In the genomic region with DNA sequence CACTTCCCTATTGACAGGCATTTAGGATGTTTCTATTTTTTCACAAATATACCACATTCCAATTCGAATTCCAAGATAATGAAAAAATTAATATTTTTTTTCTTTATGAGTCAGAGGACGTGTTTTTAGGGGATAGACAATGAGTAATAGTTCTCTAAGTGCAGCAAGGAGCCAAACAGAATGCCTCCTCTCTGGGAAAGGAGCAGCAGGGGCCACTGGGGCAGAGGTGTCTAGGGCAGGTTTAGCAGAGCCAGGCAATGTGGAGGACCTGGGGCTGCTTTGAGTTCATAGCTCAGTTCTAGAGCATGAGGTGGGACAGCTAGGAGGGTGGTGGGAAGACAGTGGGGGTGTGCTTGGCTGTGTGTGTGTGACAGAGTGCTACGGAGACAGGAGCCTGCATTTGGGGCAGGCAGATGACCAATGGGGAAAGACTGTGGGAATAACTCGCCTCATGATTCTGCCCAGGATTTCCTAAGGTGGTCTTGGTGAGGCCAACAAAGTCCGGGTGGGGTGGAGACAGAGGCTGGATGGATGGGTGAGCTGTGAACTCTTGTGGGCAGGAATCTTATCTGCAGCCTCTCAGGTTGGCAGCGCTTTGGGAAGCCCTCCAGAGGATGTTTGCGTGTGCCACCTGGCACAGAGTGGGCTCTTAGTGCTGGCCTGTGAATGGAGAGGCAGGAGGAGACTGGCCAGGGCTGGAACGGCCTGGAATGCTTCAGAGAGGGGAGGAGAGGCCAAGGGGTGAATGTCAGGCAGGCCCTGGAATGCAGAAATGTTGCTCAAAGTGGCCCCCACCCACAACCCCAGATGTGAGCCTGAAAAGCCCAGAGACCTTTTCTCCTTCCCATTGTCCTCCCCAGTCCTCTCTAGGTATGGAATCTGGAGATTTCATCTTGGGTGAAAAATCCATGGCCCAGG, we compare ENCODE assay signal across 10 cellular contexts. TPM values are rescaled to one million over a fixed set of nuclear protein-coding genes. Genes with fewer than 3 reads are reported as not detected.
A peak's percentile ranks its signal among the peaks of the same experiment; 100 is the strongest.
DNase-seq lines count a peak whose midpoint lies in the region; ATAC-seq, FAIRE-seq and TF ChIP-seq lines count a peak whose summit lies in the region.
"Had no signal": no experiment of that assay in that cellular context is flagged by ENCODE, and none has a peak within 500 bp of the region (broad histone marks: within the 10 kb centered on the region; RNA-seq: fewer than 3 reads in every experiment).

No MANE protein-coding gene starts in this region.

- H3K27ac ChIP-seq in HCT116 (ENCODE audit: low read depth, low read length) (peak overlapping the region; percentile 56), astrocyte (ENCODE audit: low read depth, low read length) (peak overlapping the region; percentile 96), right cardiac atrium (ENCODE audit: low read length) (no peak overlapping the region), tibial artery (peak overlapping the region; percentile 29 to 60)
- no peak overlapping the region for H3K27ac ChIP-seq in naive thymus-derived CD4-positive, alpha-beta T cell (ENCODE audit: low read depth, low read length)
- H3K27ac ChIP-seq: Peyer's patch had no signal

- H3K9me3 Mint-ChIP-seq in astrocyte (ENCODE audit: unreplicated experiment), result peaks cover 3% of the 10 kb centered on the region
- peaks cover 0 to 7% (median 0%) of the 10 kb centered on the region in 11 donors for H3K9me3 Mint-ChIP-seq in naive thymus-derived CD4-positive, alpha-beta T cell

- H3K36me3 ChIP-seq in HCT116 (ENCODE audit: control insufficient read depth in 1 of 2, insufficient read depth in 2 of 2, low read length in 2 of 2), result no peaks in the 10 kb centered on the region
- H3K36me3 ChIP-seq in astrocyte (ENCODE audit: insufficient read depth, low read length), result no peaks in the 10 kb centered on the region
- H3K36me3 ChIP-seq in tibial artery, result peaks cover 0 to 6% (median 0%) of the 10 kb centered on the region in 3 donors
- H3K36me3 ChIP-seq in naive thymus-derived CD4-positive, alpha-beta T cell (ENCODE audit: control insufficient read depth in 2 of 3, insufficient read depth in 3 of 3, low read length in 3 of 3), result no peaks in the 10 kb centered on the region
- H3K36me3 ChIP-seq: Peyer's patch had no signal

- TF ChIP-seq POLR2A in HCT116 (IDR thresholded peaks at IDR 0.05; ENCODE audit: borderline replicate concordance, extremely low read depth, insufficient read depth, insufficient read length), result no peak

- H3K27me3 Mint-ChIP-seq in astrocyte (ENCODE audit: low read depth, unreplicated experiment), result peaks cover 24% of the 10 kb centered on the region
- H3K27me3 Mint-ChIP-seq in naive thymus-derived CD4-positive, alpha-beta T cell, result peaks cover 44 to 78% (median 65%) of the 10 kb centered on the region in 5 donors

- H3K9ac ChIP-seq in HCT116 (ENCODE audit: low read length) (peak overlapping the region; percentile 57), astrocyte (ENCODE audit: low read length) (peak overlapping the region; percentile 81)

- H3K27me3 ChIP-seq in HCT116 (ENCODE audit: insufficient read depth, low read length) (no peaks in the 10 kb centered on the region), astrocyte (ENCODE audit: insufficient read depth, low read length) (no peaks in the 10 kb centered on the region), right cardiac atrium (ENCODE audit: control insufficient read depth, insufficient read depth) (no peaks in the 10 kb centered on the region), tibial artery (peaks cover 0 to 23% of the 10 kb centered on the region in 2 donors)
- no peaks in the 10 kb centered on the region for H3K27me3 ChIP-seq in naive thymus-derived CD4-positive, alpha-beta T cell (ENCODE audit: control insufficient read depth in 2 of 2, insufficient read depth in 2 of 2, low read length in 2 of 2)

- H3K4me3 ChIP-seq in HCT116 (replicated peaks in 1 of 2; ENCODE audit: low read depth in 1 of 2, low read length in 2 of 2) (peak overlapping the region in 1 of 2 experiments; percentile 38; a peak in 2 of 4 replicates), astrocyte (ENCODE audit: insufficient read depth, low read depth, low read length) (peak overlapping the region; percentile 30), right cardiac atrium (ENCODE audit: low read length) (no peak overlapping the region), tibial artery (no peak overlapping the region)
- H3K4me3 ChIP-seq in naive thymus-derived CD4-positive, alpha-beta T cell (ENCODE audit: low read length), result no peak overlapping the region
- H3K4me3 ChIP-seq: GM12878, Peyer's patch had no signal

- no peak for TF ChIP-seq RAD21 in HCT116 (IDR thresholded peaks at IDR 0.05; ENCODE audit: low read depth)

- RAD21 ChIA-PET in HCT116 (lab: Charles Lee; ENCODE audit: low non-redundant PET in 1 of 2, low total read pairs in 2 of 2, uncharacterized antibody in 2 of 2, unreplicated experiment in 2 of 2), result no interaction called here

- TF ChIP-seq CTCF in HCT116 (IDR thresholded peaks at IDR 0.05 in 2 of 3, conservative IDR thresholded peaks at IDR 0.05 in 1 of 3; ENCODE audit: borderline replicate concordance in 1 of 3, insufficient read depth in 1 of 3, low read depth in 2 of 3, low read length in 2 of 3) (no peak), astrocyte (IDR thresholded peaks at IDR 0.05; ENCODE audit: insufficient read depth, low read depth, low read length) (no peak), tibial artery (IDR thresholded peaks at IDR 0.05) (no peak)

- intact Hi-C loops in HCT116 (cut with micrococcal nuclease), result no loop called here
- intact Hi-C loops in right cardiac atrium (cut with DNase I), result no loop called here
- intact Hi-C loops in tibial artery (cut with DNase I; ENCODE audit: low total_unique reads), result no loop called here
- intact Hi-C loops in naive thymus-derived CD4-positive, alpha-beta T cell (cut with micrococcal nuclease), result no loop called here

- BruUV-seq in HCT116 (replicated peaks; lab: Mats Ljungman, UMichigan), result no TSS peak

- peak; percentile 69 for ATAC-seq in HCT116
- ATAC-seq in right cardiac atrium, result peak; percentile 35 to 39
- no peak for ATAC-seq in HG02885 (IDR thresholded peaks at IDR 0.05; ENCODE audit: poor library complexity, unreplicated experiment)
- no peak for ATAC-seq in naive thymus-derived CD4-positive, alpha-beta T cell
- ATAC-seq: GM12878 had no signal

- POLR2A ChIA-PET in HCT116 (lab: Charles Lee), result interaction anchor here (1.7 kb wide), 1 partner anchor 50 kb away, joined by 6 read pairs; no protein-coding TSS in a partner anchor
- POLR2A ChIA-PET in naive thymus-derived CD4-positive, alpha-beta T cell (lab: Charles Lee), result no interaction called here

- H3K4me2 ChIP-seq in HCT116 (ENCODE audit: low read length) (peak overlapping the region; percentile 71), astrocyte (ENCODE audit: low read length) (peak overlapping the region; percentile 75)

- peak; percentile 34 for FAIRE-seq in astrocyte (lab: Jason Lieb, UNC)
- FAIRE-seq: GM12878 had no signal

- no peaks in the 10 kb centered on the region for H3K79me2 ChIP-seq in HCT116 (ENCODE audit: insufficient read depth, low read length)
- peaks cover 4% of the 10 kb centered on the region for H3K79me2 ChIP-seq in astrocyte (ENCODE audit: insufficient read depth, low read length)

- CTCF ChIA-PET in HCT116 (lab: Charles Lee), result interaction anchor here (1.0 to 2.5 kb wide), 3 partner anchors 9 to 25 kb away, joined by 3 to 8 read pairs (median 5); no protein-coding TSS in a partner anchor
- CTCF ChIA-PET in naive thymus-derived CD4-positive, alpha-beta T cell (lab: Charles Lee), result no interaction called here

- H3K4me1 ChIP-seq in HCT116 (ENCODE audit: control insufficient read depth in 1 of 2, insufficient read depth in 2 of 2, low read length in 2 of 2), result peaks cover 32 to 93% of the 10 kb centered on the region in 2 experiments
- H3K4me1 ChIP-seq in astrocyte (ENCODE audit: insufficient read depth, low read length), result peaks cover 48% of the 10 kb centered on the region
- H3K4me1 ChIP-seq in right cardiac atrium (ENCODE audit: control insufficient read depth, insufficient read depth, low read length), result no peaks in the 10 kb centered on the region
- H3K4me1 ChIP-seq in tibial artery, result peaks cover 0 to 60% (median 34%) of the 10 kb centered on the region in 4 donors
- no peaks in the 10 kb centered on the region for H3K4me1 ChIP-seq in naive thymus-derived CD4-positive, alpha-beta T cell (ENCODE audit: control insufficient read depth in 2 of 2, insufficient read depth in 2 of 2, low read length in 2 of 2)

- peak overlapping the region; percentile 42 for H3K4me3 Mint-ChIP-seq in astrocyte (ENCODE audit: unreplicated experiment)
- no peak overlapping the region for H3K4me3 Mint-ChIP-seq in naive thymus-derived CD4-positive, alpha-beta T cell

- H3K9me2 ChIP-seq in HCT116 (ENCODE audit: insufficient read depth), result no peaks in the 10 kb centered on the region

- H3K9me3 ChIP-seq in HCT116 (ENCODE audit: control insufficient read depth in 1 of 2, insufficient read depth in 1 of 2, low read depth in 1 of 2, low read length in 2 of 2) (no peaks in the 10 kb centered on the region), astrocyte (ENCODE audit: insufficient read depth, low read depth, low read length) (no peaks in the 10 kb centered on the region), right cardiac atrium (ENCODE audit: control insufficient read depth, low read length) (no peaks in the 10 kb centered on the region), tibial artery (no peaks in the 10 kb centered on the region)
- no peaks in the 10 kb centered on the region for H3K9me3 ChIP-seq in naive thymus-derived CD4-positive, alpha-beta T cell (ENCODE audit: control insufficient read depth in 2 of 3, low read length in 3 of 3)
- H3K9me3 ChIP-seq: Peyer's patch had no signal

- H2AFZ ChIP-seq in HCT116 (ENCODE audit: low read depth, low read length, poor library complexity, severe bottlenecking) (no peak overlapping the region), astrocyte (ENCODE audit: low read depth, low read length) (no peak overlapping the region)

- H4K20me1 ChIP-seq in HCT116 (ENCODE audit: insufficient read depth) (no peaks in the 10 kb centered on the region), astrocyte (ENCODE audit: insufficient read depth, low read length) (no peaks in the 10 kb centered on the region)

- H3K36me3 Mint-ChIP-seq in astrocyte (ENCODE audit: low read depth, unreplicated experiment), result peaks cover 9% of the 10 kb centered on the region
- peaks cover 0 to 2% (median 0%) of the 10 kb centered on the region in 5 donors for H3K36me3 Mint-ChIP-seq in naive thymus-derived CD4-positive, alpha-beta T cell

- no peak for DNase-seq in HCT116 (ENCODE audit: low read depth, low spot score)
- peak; percentile 82 for DNase-seq in astrocyte (ENCODE audit: low read depth)
- no peak for DNase-seq in right cardiac atrium
- peak in 1 of 2 donors; percentile 75 for DNase-seq in tibial artery
- DNase-seq in naive thymus-derived CD4-positive, alpha-beta T cell, result no peak
- no peak for DNase-seq in NCI-H1930 (lab: John Stamatoyannopoulos, UW)
- DNase-seq: KG1, Peyer's patch had no signal

- peaks cover 54% of the 10 kb centered on the region for H3K4me1 Mint-ChIP-seq in astrocyte (ENCODE audit: low read depth, unreplicated experiment)
- H3K4me1 Mint-ChIP-seq in naive thymus-derived CD4-positive, alpha-beta T cell, result peaks cover 0 to 14% (median 0%) of the 10 kb centered on the region in 7 donors

- peak overlapping the region; percentile 100 for H3K27ac Mint-ChIP-seq in astrocyte (ENCODE audit: unreplicated experiment)
- no peak overlapping the region for H3K27ac Mint-ChIP-seq in naive thymus-derived CD4-positive, alpha-beta T cell

- WGBS in right cardiac atrium, result 44% methylated on average over 8 of the region's 8 CpGs

RNA-seq across cellular contexts. Expression of gene KRT7, which starts 2.4 kb away (rescaled TPM):
- total RNA-seq in HCT116 (2021; ENCODE audit: unreplicated experiment), result 72.6 TPM
- polyA plus RNA-seq in HCT116 (2012), result 96.4 and 207 TPM in 2 replicates
- total RNA-seq in astrocyte, result 97.6 and 149 TPM in 2 replicates
- 1 to 10 TPM in 2 of 4 donors, under 1 TPM in 1, not detected in 1; 0.94 to 3.0 (median 1.1) TPM for total RNA-seq in right cardiac atrium
- polyA plus RNA-seq in right cardiac atrium, result 0.16 TPM
- total RNA-seq in naive thymus-derived CD4-positive, alpha-beta T cell, result 10 to 100 TPM in 1 of 5 experiments, not detected in 4; 36.1 TPM
- polyA plus RNA-seq in naive thymus-derived CD4-positive, alpha-beta T cell, result not detected

RNA-seq across cellular contexts. Expression of gene KRT80, which starts 38.8 kb away (rescaled TPM):
- total RNA-seq in HCT116 (2021; ENCODE audit: unreplicated experiment), result 8.8 TPM
- 14.4 and 24.3 TPM in 2 replicates for polyA plus RNA-seq in HCT116 (2012)
- total RNA-seq in astrocyte, result 2.8 and 3.6 TPM in 2 replicates
- total RNA-seq in right cardiac atrium, result under 1 TPM in 1 of 4 donors, not detected in 3; 0.06 TPM
- 0.05 TPM for polyA plus RNA-seq in right cardiac atrium
- total RNA-seq in naive thymus-derived CD4-positive, alpha-beta T cell, result under 1 TPM in 1 of 5 experiments, not detected in 4; 0.12 TPM
- polyA plus RNA-seq in naive thymus-derived CD4-positive, alpha-beta T cell, result not detected
- total RNA-seq: GM12878 had no signal

RNA-seq across cellular contexts. Expression of gene KRT86, which starts 43.8 kb away (rescaled TPM):
- 1.5 TPM for total RNA-seq in HCT116 (2021; ENCODE audit: unreplicated experiment)
- 0.62 and 1.4 TPM in 2 replicates for polyA plus RNA-seq in HCT116 (2012)
- total RNA-seq in astrocyte, result 0.24 and 0.43 TPM in 2 replicates
- total RNA-seq in right cardiac atrium, result not detected
- polyA plus RNA-seq in right cardiac atrium, result not detected
- 1 to 10 TPM in 1 of 5 experiments, under 1 TPM in 1, not detected in 3; 0.13 to 1.5 TPM for total RNA-seq in naive thymus-derived CD4-positive, alpha-beta T cell
- polyA plus RNA-seq in naive thymus-derived CD4-positive, alpha-beta T cell, result not detected
- total RNA-seq: Peyer's patch had no signal

Comparison
In these comparisons a context has a peak if more than half of its experiments do, and no peak if none do; other contexts are left out.
1. ATAC-seq: peak in HCT116 (single experiment) and right cardiac atrium (2 of 2); none in HG02885 (single experiment) and naive thymus-derived CD4-positive, alpha-beta T cell (single experiment).
2. H3K27ac ChIP-seq: peak in HCT116 (single experiment), astrocyte (single experiment) and tibial artery (2 of 2); none in right cardiac atrium (single experiment) and naive thymus-derived CD4-positive, alpha-beta T cell (single experiment).